1 cellular context compared by ENCODE assay signal in the genomic region with DNA sequence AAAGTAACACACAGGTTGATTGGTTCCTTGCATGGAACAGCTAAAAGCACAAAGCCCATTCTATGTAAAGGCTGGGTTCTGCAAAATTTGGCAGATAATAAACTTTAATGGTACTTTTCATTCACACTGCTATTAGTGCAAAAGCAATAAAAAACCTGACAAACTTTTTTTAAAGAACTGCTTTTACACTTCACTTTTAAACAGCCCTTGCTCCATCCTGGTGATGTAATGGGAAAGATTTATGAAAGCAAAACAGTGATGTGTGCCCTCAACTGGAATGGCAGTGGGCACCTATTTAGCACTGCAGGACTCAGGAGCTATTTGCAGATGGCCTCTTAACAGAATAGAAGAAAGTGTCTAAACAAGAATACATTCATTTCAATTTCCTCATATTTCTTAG.
TF ChIP-seq lines count a peak whose summit lies in the region.

No MANE protein-coding gene starts in this region.

TF ChIP-seq in HEK293, 187 proteins besides CTCF, POLR2A, EP300 and RAD21 (continued from another document and continues in another):
- no peak for TF ChIP-seq ZSCAN4 (tag by site-specific recombination; IDR thresholded peaks at IDR 0.05)
- TF ChIP-seq ZXDB (tag by site-specific recombination; IDR thresholded peaks at IDR 0.05) = no peak
- TF ChIP-seq ZNF274 (IDR thresholded peaks at IDR 0.05; ENCODE audit: low read length) = no peak
- TF ChIP-seq ZNF274 (tag by site-specific recombination; IDR thresholded peaks at IDR 0.05; ENCODE audit: borderline replicate concordance) = no peak
- TF ChIP-seq ZNF433 (tag by site-specific recombination; IDR thresholded peaks at IDR 0.05; ENCODE audit: low read depth) = no peak
- no peak for TF ChIP-seq KLF9 (tag by site-specific recombination; IDR thresholded peaks at IDR 0.05; ENCODE audit: low read depth)
- no peak for TF ChIP-seq YY1 (tag by site-specific recombination; IDR thresholded peaks at IDR 0.05)
- no peak for TF ChIP-seq ZFP37 (tag by site-specific recombination; IDR thresholded peaks at IDR 0.05)
- TF ChIP-seq ZNF473 (tag by site-specific recombination; IDR thresholded peaks at IDR 0.05) = no peak
- no peak for TF ChIP-seq ZNF121 (tag by site-specific recombination; IDR thresholded peaks at IDR 0.05)
- peak; percentile 86 for TF ChIP-seq ATF2 (tag by site-specific recombination; IDR thresholded peaks at IDR 0.05; ENCODE audit: low read depth)
- no peak for TF ChIP-seq ZNF184 (tag by site-specific recombination; IDR thresholded peaks at IDR 0.05)
- TF ChIP-seq ZBTB48 (tag by site-specific recombination; IDR thresholded peaks at IDR 0.05) = no peak
- TF ChIP-seq ZNF776 (tag by site-specific recombination; IDR thresholded peaks at IDR 0.05; ENCODE audit: borderline replicate concordance) = no peak
- no peak for TF ChIP-seq ZNF549 (tag by site-specific recombination; IDR thresholded peaks at IDR 0.05)
- TF ChIP-seq KLF10 (tag by site-specific recombination; IDR thresholded peaks at IDR 0.05) = 0 out of 2 replicates have a peak, but pooled peaks have one; percentile 11
- TF ChIP-seq, protein P1, sequence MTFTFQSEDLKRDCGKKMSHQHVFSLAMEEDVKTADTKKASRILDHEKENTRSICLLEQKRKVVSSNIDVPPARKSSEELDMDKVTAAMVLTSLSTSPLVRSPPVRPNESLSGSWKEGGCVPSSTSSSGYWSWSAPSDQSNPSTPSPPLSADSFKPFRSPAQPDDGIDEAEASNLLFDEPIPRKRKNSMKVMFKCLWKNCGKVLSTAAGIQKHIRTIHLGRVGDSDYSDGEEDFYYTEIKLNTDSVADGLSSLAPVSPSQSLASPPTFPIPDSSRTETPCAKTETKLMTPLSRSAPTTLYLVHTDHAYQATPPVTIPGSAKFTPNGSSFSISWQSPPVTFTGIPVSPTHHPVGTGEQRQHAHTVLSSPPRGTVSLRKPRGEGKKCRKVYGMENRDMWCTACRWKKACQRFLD (tag by site-specific recombination; IDR thresholded peaks at IDR 0.05) = no peak
- no peak for TF ChIP-seq ZNF423 (tag by site-specific recombination; IDR thresholded peaks at IDR 0.05)
- TF ChIP-seq FEZF1 (tag by site-specific recombination; IDR thresholded peaks at IDR 0.05) = peak; percentile 94
- no peak for TF ChIP-seq ZIC2 (tag by site-specific recombination; IDR thresholded peaks at IDR 0.05)
- TF ChIP-seq, protein P2, sequence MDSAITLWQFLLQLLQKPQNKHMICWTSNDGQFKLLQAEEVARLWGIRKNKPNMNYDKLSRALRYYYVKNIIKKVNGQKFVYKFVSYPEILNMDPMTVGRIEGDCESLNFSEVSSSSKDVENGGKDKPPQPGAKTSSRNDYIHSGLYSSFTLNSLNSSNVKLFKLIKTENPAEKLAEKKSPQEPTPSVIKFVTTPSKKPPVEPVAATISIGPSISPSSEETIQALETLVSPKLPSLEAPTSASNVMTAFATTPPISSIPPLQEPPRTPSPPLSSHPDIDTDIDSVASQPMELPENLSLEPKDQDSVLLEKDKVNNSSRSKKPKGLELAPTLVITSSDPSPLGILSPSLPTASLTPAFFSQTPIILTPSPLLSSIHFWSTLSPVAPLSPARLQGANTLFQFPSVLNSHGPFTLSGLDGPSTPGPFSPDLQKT (IDR thresholded peaks at IDR 0.05; ENCODE audit: borderline replicate concordance, low read depth, low read length) = no peak
- TF ChIP-seq ZNF585B (tag by site-specific recombination; IDR thresholded peaks at IDR 0.05) = no peak
- no peak for TF ChIP-seq ZFHX2 (tag by site-specific recombination; conservative IDR thresholded peaks at IDR 0.05)
- peak; percentile 82 for TF ChIP-seq ZBTB44 (tag by site-specific recombination; IDR thresholded peaks at IDR 0.05)
- TF ChIP-seq, protein P3, sequence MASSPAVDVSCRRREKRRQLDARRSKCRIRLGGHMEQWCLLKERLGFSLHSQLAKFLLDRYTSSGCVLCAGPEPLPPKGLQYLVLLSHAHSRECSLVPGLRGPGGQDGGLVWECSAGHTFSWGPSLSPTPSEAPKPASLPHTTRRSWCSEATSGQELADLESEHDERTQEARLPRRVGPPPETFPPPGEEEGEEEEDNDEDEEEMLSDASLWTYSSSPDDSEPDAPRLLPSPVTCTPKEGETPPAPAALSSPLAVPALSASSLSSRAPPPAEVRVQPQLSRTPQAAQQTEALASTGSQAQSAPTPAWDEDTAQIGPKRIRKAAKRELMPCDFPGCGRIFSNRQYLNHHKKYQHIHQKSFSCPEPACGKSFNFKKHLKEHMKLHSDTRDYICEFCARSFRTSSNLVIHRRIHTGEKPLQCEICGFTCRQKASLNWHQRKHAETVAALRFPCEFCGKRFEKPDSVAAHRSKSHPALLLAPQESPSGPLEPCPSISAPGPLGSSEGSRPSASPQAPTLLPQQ (tag by site-specific recombination; IDR thresholded peaks at IDR 0.05) = no peak
- no peak for TF ChIP-seq ZNF391 (tag by site-specific recombination; IDR thresholded peaks at IDR 0.05; ENCODE audit: borderline replicate concordance, low read depth)
- no peak for TF ChIP-seq ZNF555 (tag by site-specific recombination; conservative IDR thresholded peaks at IDR 0.05)
- no peak for TF ChIP-seq ZBTB6 (tag by site-specific recombination; IDR thresholded peaks at IDR 0.05)
- no peak for TF ChIP-seq ZNF791 (tag by site-specific recombination; IDR thresholded peaks at IDR 0.05)
- TF ChIP-seq ZNF48 (tag by site-specific recombination; IDR thresholded peaks at IDR 0.05) = no peak
- TF ChIP-seq, protein P4, sequence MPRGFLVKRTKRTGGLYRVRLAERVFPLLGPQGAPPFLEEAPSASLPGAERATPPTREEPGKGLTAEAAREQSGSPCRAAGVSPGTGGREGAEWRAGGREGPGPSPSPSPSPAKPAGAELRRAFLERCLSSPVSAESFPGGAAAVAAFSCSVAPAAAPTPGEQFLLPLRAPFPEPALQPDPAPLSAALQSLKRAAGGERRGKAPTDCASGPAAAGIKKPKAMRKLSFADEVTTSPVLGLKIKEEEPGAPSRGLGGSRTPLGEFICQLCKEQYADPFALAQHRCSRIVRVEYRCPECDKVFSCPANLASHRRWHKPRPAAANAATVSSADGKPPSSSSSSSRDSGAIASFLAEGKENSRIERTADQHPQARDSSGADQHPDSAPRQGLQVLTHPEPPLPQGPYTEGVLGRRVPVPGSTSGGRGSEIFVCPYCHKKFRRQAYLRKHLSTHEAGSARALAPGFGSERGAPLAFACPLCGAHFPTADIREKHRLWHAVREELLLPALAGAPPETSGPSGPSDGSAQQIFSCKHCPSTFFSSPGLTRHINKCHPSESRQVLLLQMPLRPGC (tag by site-specific recombination; IDR thresholded peaks at IDR 0.05) = no peak
- TF ChIP-seq ZNF623 (tag by site-specific recombination; IDR thresholded peaks at IDR 0.05) = no peak
- no peak; the same call in 1 of the 2 replicates for TF ChIP-seq GLI2 (tag by site-specific recombination; IDR thresholded peaks at IDR 0.05; ENCODE audit: borderline replicate concordance, low read depth)
- no peak; the same call in 1 of the 2 replicates for TF ChIP-seq ZBTB17 (tag by site-specific recombination; IDR thresholded peaks at IDR 0.05)
- TF ChIP-seq ZNF449 (tag by site-specific recombination; IDR thresholded peaks at IDR 0.05) = no peak
- no peak for TF ChIP-seq ZNF133 (tag by site-specific recombination; IDR thresholded peaks at IDR 0.05)
- TF ChIP-seq, protein P5, sequence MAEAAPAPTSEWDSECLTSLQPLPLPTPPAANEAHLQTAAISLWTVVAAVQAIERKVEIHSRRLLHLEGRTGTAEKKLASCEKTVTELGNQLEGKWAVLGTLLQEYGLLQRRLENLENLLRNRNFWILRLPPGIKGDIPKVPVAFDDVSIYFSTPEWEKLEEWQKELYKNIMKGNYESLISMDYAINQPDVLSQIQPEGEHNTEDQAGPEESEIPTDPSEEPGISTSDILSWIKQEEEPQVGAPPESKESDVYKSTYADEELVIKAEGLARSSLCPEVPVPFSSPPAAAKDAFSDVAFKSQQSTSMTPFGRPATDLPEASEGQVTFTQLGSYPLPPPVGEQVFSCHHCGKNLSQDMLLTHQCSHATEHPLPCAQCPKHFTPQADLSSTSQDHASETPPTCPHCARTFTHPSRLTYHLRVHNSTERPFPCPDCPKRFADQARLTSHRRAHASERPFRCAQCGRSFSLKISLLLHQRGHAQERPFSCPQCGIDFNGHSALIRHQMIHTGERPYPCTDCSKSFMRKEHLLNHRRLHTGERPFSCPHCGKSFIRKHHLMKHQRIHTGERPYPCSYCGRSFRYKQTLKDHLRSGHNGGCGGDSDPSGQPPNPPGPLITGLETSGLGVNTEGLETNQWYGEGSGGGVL (tag by site-specific recombination; IDR thresholded peaks at IDR 0.05) = no peak
- TF ChIP-seq ZNF341 (tag by site-specific recombination; IDR thresholded peaks at IDR 0.05; ENCODE audit: low read depth) = peak; percentile 80
- no peak for TF ChIP-seq GLIS1 (tag by site-specific recombination; IDR thresholded peaks at IDR 0.05)
- no peak for TF ChIP-seq ZNF266 (tag by site-specific recombination; IDR thresholded peaks at IDR 0.05; ENCODE audit: low read depth)
- peak; percentile 65; the same call in 1 of the 2 replicates for TF ChIP-seq ZNF843 (tag by site-specific recombination; IDR thresholded peaks at IDR 0.05)
- no peak for TF ChIP-seq ZNF560 (tag by site-specific recombination; IDR thresholded peaks at IDR 0.05; ENCODE audit: borderline replicate concordance)
- TF ChIP-seq, protein P6, sequence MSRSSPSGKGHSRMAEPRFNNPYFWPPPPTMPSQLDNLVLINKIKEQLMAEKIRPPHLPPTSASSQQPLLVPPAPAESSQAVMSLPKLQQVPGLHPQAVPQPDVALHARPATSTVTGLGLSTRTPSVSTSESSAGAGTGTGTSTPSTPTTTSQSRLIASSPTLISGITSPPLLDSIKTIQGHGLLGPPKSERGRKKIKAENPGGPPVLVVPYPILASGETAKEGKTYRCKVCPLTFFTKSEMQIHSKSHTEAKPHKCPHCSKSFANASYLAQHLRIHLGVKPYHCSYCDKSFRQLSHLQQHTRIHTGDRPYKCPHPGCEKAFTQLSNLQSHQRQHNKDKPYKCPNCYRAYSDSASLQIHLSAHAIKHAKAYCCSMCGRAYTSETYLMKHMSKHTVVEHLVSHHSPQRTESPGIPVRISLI (tag by site-specific recombination; IDR thresholded peaks at IDR 0.05) = no peak
